10 cellular contexts compared by ENCODE assay signal in genomic region chr2:191933307-191934105, GRCh38.
DNase-seq lines count a peak whose midpoint lies in the region; ATAC-seq and TF ChIP-seq lines count a peak whose summit lies in the region.
"Had no signal": no experiment of that assay in that cellular context is flagged by ENCODE, and none has a peak within 500 bp of the region (broad histone marks: within the 10 kb centered on the region; RNA-seq: fewer than 3 reads in every experiment).

No MANE protein-coding gene starts in this region.

- WGBS in psoas muscle, 3 donors: 39 to 52% (median 42%) methylated on average over 2 of the region's 2 CpGs

- H3K36me3 Mint-ChIP-seq in T-helper 17 cell (ENCODE audit: low read depth): no peaks in the 10 kb centered on the region

- H3K9me3 ChIP-seq in T-helper 17 cell (ENCODE audit: control insufficient read depth, low read length, poor library complexity, severe bottlenecking) (no peaks in the 10 kb centered on the region), psoas muscle (no peaks in the 10 kb centered on the region)

- no peak overlapping the region for H3K4me3 ChIP-seq in psoas muscle

- H3K27me3 ChIP-seq in psoas muscle (ENCODE audit: insufficient read depth in 3 of 3, low read length in 2 of 3): no peaks in the 10 kb centered on the region

- peak; percentile 46 for DNase-seq in iris pigment epithelial cell (ENCODE audit: low read depth)
- no peak for DNase-seq in T-helper 17 cell
- no peak for DNase-seq in psoas muscle
- no peak for DNase-seq in ecto neural progenitor cell (ENCODE audit: low spot score)
- DNase-seq in C1 segment of cervical spinal cord (lab: John Stamatoyannopoulos, UW): no peak
- DNase-seq: H9 had no signal

- no peak overlapping the region for H3K4me3 Mint-ChIP-seq in T-helper 17 cell
- H3K4me3 Mint-ChIP-seq: H9 had no signal

- ATAC-seq in GM18517 (IDR thresholded peaks at IDR 0.05; ENCODE audit: unreplicated experiment): peak; percentile 88
- peak; percentile 83 for ATAC-seq in GM21390 (IDR thresholded peaks at IDR 0.05; ENCODE audit: unreplicated experiment)
- peak; percentile 88 for ATAC-seq in HG03354 (IDR thresholded peaks at IDR 0.05; ENCODE audit: poor library complexity, severe bottlenecking, unreplicated experiment)
- ATAC-seq in T-helper 17 cell: no peak
- ATAC-seq in psoas muscle: no peak

- H3K36me3 ChIP-seq in psoas muscle (ENCODE audit: insufficient read depth in 1 of 2, low read depth in 1 of 2): no peaks in the 10 kb centered on the region

- H3K27me3 Mint-ChIP-seq in T-helper 17 cell: peaks cover 48% of the 10 kb centered on the region

- intact Hi-C loops in psoas muscle (cut with DNase I): no loop called here

- no peak overlapping the region for H3K27ac Mint-ChIP-seq in T-helper 17 cell
- H3K27ac Mint-ChIP-seq: H9 had no signal

- H3K4me1 ChIP-seq in psoas muscle: no peaks in the 10 kb centered on the region

- H3K27ac ChIP-seq in psoas muscle: no peak overlapping the region
- H3K27ac ChIP-seq: RWPE1 had no signal

- TF ChIP-seq CTCF in psoas muscle (IDR thresholded peaks at IDR 0.05): no peak

- no peaks in the 10 kb centered on the region for H3K4me1 Mint-ChIP-seq in T-helper 17 cell

Comparison
In these comparisons a context has a peak if more than half of its experiments do, and no peak if none do; other contexts are left out.
1. ATAC-seq: peak in GM18517 (single experiment), GM21390 (single experiment) and HG03354 (single experiment); none in T-helper 17 cell (single experiment) and psoas muscle (0 of 4).